ENCODE assay signal across 23 cellular contexts in the genomic region with DNA sequence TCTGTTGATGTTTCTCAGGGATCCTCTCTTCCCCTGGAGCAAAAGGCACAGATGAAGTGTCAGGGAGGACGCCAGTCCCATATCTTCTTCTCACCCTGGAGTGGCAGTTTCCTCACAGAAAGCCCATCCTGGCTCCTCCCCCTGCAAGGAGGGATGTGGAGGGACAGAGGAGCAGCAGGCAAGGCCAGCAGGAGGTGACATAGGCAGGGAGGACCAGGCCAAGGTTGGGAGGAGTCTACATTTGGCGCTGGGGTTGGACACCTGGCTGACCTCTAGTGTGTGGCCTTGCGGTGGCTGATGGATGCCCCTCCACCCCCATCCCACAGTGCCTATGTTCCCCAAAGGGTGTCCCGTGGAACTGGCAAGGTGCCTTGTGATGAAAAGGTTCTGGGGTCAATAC.
DNase-seq lines count a peak whose midpoint lies in the region; ATAC-seq, FAIRE-seq and TF ChIP-seq lines count a peak whose summit lies in the region.
"Had no signal": no experiment of that assay in that cellular context is flagged by ENCODE, and none has a peak within 500 bp of the region (broad histone marks: within the 10 kb centered on the region; RNA-seq: fewer than 3 reads in every experiment).

No MANE protein-coding gene starts in this region.

- no peak for ATAC-seq in IMR-90 (ENCODE audit: low read depth)

- no peaks in the 10 kb centered on the region for H3K27me3 ChIP-seq in IMR-90 (ENCODE audit: control insufficient read depth, insufficient read depth, low read length)
- H3K27me3 ChIP-seq: BLaER1 treated with 17β-estradiol and CSF1 and Interleukin-3, amounts not matched to agents 10 nM and 100 nM had no signal

- no peak overlapping the region for H2BK20ac ChIP-seq in IMR-90 (ENCODE audit: low read depth, low read length)

- intact Hi-C loops in IMR-90 (cut with micrococcal nuclease): no loop called here
- intact Hi-C loops in posterior cingulate gyrus (cut with DNase I): no loop called here
- intact Hi-C loops in activated CD4-positive, alpha-beta memory T cell treated with anti-CD3 and anti-CD28 coated beads for 36 hours (cut with micrococcal nuclease): no loop called here

- H3K23ac ChIP-seq in IMR-90 (ENCODE audit: low read depth, low read length): peak overlapping the region; percentile 49; the same call in 1 of the 2 replicates

- no peak overlapping the region for H3K4ac ChIP-seq in IMR-90 (ENCODE audit: low read depth, low read length)

- no peak overlapping the region for H3K27ac Mint-ChIP-seq in activated CD4-positive, alpha-beta memory T cell treated with anti-CD3 and anti-CD28 coated beads for 36 hours

- H2BK15ac ChIP-seq in IMR-90 (ENCODE audit: low read depth, low read length): no peak overlapping the region

- no peak overlapping the region for H3K56ac ChIP-seq in IMR-90 (ENCODE audit: extremely low read depth, insufficient read depth, low read length)

- no peak overlapping the region for H2AFZ ChIP-seq in IMR-90 (replicated peaks; ENCODE audit: low read length, poor library complexity)

- H3K4me1 Mint-ChIP-seq in activated CD4-positive, alpha-beta memory T cell treated with anti-CD3 and anti-CD28 coated beads for 36 hours (ENCODE audit: low read depth): no peaks in the 10 kb centered on the region
- H3K4me1 Mint-ChIP-seq: CD4-positive, alpha-beta memory T cell had no signal

- H4K91ac ChIP-seq in IMR-90 (ENCODE audit: insufficient read depth, low read depth, low read length): no peak overlapping the region

- H3K9me3 Mint-ChIP-seq in activated CD4-positive, alpha-beta memory T cell treated with anti-CD3 and anti-CD28 coated beads for 36 hours: no peaks in the 10 kb centered on the region

- H4K20me1 ChIP-seq in IMR-90 (ENCODE audit: insufficient read depth, low read length): no peaks in the 10 kb centered on the region
- H4K20me1 ChIP-seq: BLaER1 treated with 17β-estradiol and CSF1 and Interleukin-3, amounts not matched to agents 10 nM and 100 nM had no signal

- no TSS peak for BruUV-seq in IMR-90 (replicated peaks; lab: Mats Ljungman, UMichigan)

- H2BK120ac ChIP-seq in IMR-90 (ENCODE audit: low read depth, low read length): no peak overlapping the region

- FAIRE-seq in urothelium cell line (lab: Jason Lieb, UNC): peak; percentile 35
- FAIRE-seq: GM12878, RCC 7860 had no signal

- POLR2A ChIA-PET in IMR-90 (lab: Charles Lee; ENCODE audit: unreplicated experiment): interaction anchor here (0.6 kb wide), 1 partner anchor 12 kb away, joined by 5 read pairs; no protein-coding TSS in a partner anchor
- POLR2A ChIA-PET in activated CD4-positive, alpha-beta memory T cell treated with anti-CD3 and anti-CD28 coated beads for 36 hours (lab: Charles Lee): no interaction called here

- CTCF ChIA-PET in IMR-90 (lab: Yijun Ruan, JAX): no interaction called here
- CTCF ChIA-PET in activated CD4-positive, alpha-beta memory T cell treated with anti-CD3 and anti-CD28 coated beads for 36 hours (lab: Charles Lee): no interaction called here

- no CpG with 5 or more reads among the region's 4 CpGs for WGBS in IMR-90 (ENCODE audit: extremely low coverage in 2 of 2, insufficient read length in 1 of 2), 2 experiments

- peak overlapping the region; percentile 59; the same call in 1 of the 2 replicates for H2AK5ac ChIP-seq in IMR-90 (ENCODE audit: low read depth, low read length)

- no peak overlapping the region for H3K14ac ChIP-seq in IMR-90 (replicated peaks; ENCODE audit: low read depth, low read length)

- H3K79me1 ChIP-seq in IMR-90 (ENCODE audit: low read depth in 1 of 2, low read length in 2 of 2): no peaks in the 10 kb centered on the region

- H3K18ac ChIP-seq in IMR-90 (ENCODE audit: low read depth, low read length): no peak overlapping the region

- H3K4me1 ChIP-seq in IMR-90 (ENCODE audit: control insufficient read depth, insufficient read depth, low read length): no peaks in the 10 kb centered on the region
- H3K4me1 ChIP-seq: HAP-1 had no signal

- no peak overlapping the region for H4K5ac ChIP-seq in IMR-90 (ENCODE audit: low read depth, low read length)

- no peak overlapping the region for H3K4me3 Mint-ChIP-seq in activated CD4-positive, alpha-beta memory T cell treated with anti-CD3 and anti-CD28 coated beads for 36 hours
- H3K4me3 Mint-ChIP-seq: CD4-positive, alpha-beta memory T cell had no signal

- no peak overlapping the region for H3K27ac ChIP-seq in IMR-90 (ENCODE audit: insufficient read depth, low read length)
- H3K27ac ChIP-seq: BLaER1 treated with 17β-estradiol and CSF1 and Interleukin-3, amounts not matched to agents 10 nM and 100 nM had no signal

- H3K9me3 ChIP-seq in IMR-90 (ENCODE audit: control insufficient read depth, insufficient read depth, low read length): no peaks in the 10 kb centered on the region
- H3K9me3 ChIP-seq: BLaER1 treated with 17β-estradiol and CSF1 and Interleukin-3, amounts not matched to agents 10 nM and 100 nM; Caco-2; HAP-1 had no signal

- TF ChIP-seq RAD21 in IMR-90 (IDR thresholded peaks at IDR 0.05; ENCODE audit: low read length): no peak

- no peak overlapping the region for H3K4me2 ChIP-seq in IMR-90 (ENCODE audit: low read depth, low read length)
- H3K4me2 ChIP-seq: BLaER1 treated with 17β-estradiol and CSF1 and Interleukin-3, amounts not matched to agents 10 nM and 100 nM had no signal

- no peak overlapping the region for H2BK5ac ChIP-seq in IMR-90 (ENCODE audit: low read depth, low read length, poor library complexity, severe bottlenecking)

- in situ Hi-C loops in IMR-90 (cut with MboI; ENCODE audit: low sequenced_read_pairs): no loop called here

- H4K8ac ChIP-seq in IMR-90 (ENCODE audit: low read depth in 2 of 2, low read length in 2 of 2): no peak overlapping the region

- TF ChIP-seq CTCF in IMR-90 (conservative IDR thresholded peaks at IDR 0.05; ENCODE audit: low read depth, low read length): no peak

- dilution Hi-C loops in IMR-90 (cut with HindIII; ENCODE audit: low sequenced_read_pairs, unreplicated experiment): no loop called here

- H3K27me3 Mint-ChIP-seq in activated CD4-positive, alpha-beta memory T cell treated with anti-CD3 and anti-CD28 coated beads for 36 hours: no peaks in the 10 kb centered on the region

- no peaks in the 10 kb centered on the region for H3K36me3 Mint-ChIP-seq in activated CD4-positive, alpha-beta memory T cell treated with anti-CD3 and anti-CD28 coated beads for 36 hours
- H3K36me3 Mint-ChIP-seq: CD4-positive, alpha-beta memory T cell had no signal

- DNase-seq in IMR-90: no peak
- DNase-seq in RPMI8226: peak; percentile 39
- peak; percentile 27 for DNase-seq in iPS-NIHi11 (ENCODE audit: low spot score)
- DNase-seq in urothelium cell line (ENCODE audit: low spot score): no peak
- no peak for DNase-seq in posterior cingulate gyrus
- no peak for DNase-seq in activated CD4-positive, alpha-beta memory T cell treated with anti-CD3 and anti-CD28 coated beads for 36 hours
- DNase-seq in islet precursor cell: no peak
- no peak for DNase-seq in NK-92 treated with Interleukin-12 subunit alpha and Interleukin-12 subunit beta, amount 100 ng/mL, for 24 hours (lab: John Stamatoyannopoulos, UW)
- DNase-seq: Caco-2; CD4-positive, alpha-beta memory T cell; DMS 273 treated with DMSO at 0.1 percent for 48 hours; DMS79 treated with DMSO at 0.1 percent for 48 hours; NCI-H1092; NCI-H1436; NCI-H187 treated with DMSO at 0.1 percent for 48 hours; NCI-H2107; NCI-H226; NCI-H510A treated with DMSO at 0.1 percent for 48 hours; NCI-H748 treated with DMSO at 0.1 percent for 48 hours had no signal

- H3K4me3 ChIP-seq in IMR-90 (ENCODE audit: insufficient read depth, low read depth, low read length): no peak overlapping the region
- H3K4me3 ChIP-seq: BLaER1 treated with 17β-estradiol and CSF1 and Interleukin-3, amounts not matched to agents 10 nM and 100 nM; GM12878; HAP-1 had no signal

- no peak overlapping the region for H3K9ac ChIP-seq in IMR-90 (ENCODE audit: low read depth, low read length)

- TF ChIP-seq POLR2A in IMR-90 (IDR thresholded peaks at IDR 0.05; ENCODE audit: low read depth, low read length): no peak

- no peaks in the 10 kb centered on the region for H3K36me3 ChIP-seq in IMR-90 (ENCODE audit: control insufficient read depth, insufficient read depth, low read length)
- H3K36me3 ChIP-seq: BLaER1 treated with 17β-estradiol and CSF1 and Interleukin-3, amounts not matched to agents 10 nM and 100 nM; HAP-1 had no signal

- H2AK9ac ChIP-seq in IMR-90 (replicated peaks; ENCODE audit: low read depth, low read length, poor library complexity): peak overlapping the region; percentile 28

- peaks cover 4% of the 10 kb centered on the region; the same call in 1 of the 2 replicates for H3K9me1 ChIP-seq in IMR-90 (ENCODE audit: insufficient read depth, low read length)

TF ChIP-seq in IMR-90, 13 proteins besides CTCF, POLR2A, EP300 and RAD21 (continues in another document):
- no peak for TF ChIP-seq FOS (IDR thresholded peaks at IDR 0.05; ENCODE audit: low read depth, low read length)
- no peak for TF ChIP-seq MAZ (IDR thresholded peaks at IDR 0.05; ENCODE audit: borderline replicate concordance, low read depth, low read length)
- TF ChIP-seq RCOR1 (IDR thresholded peaks at IDR 0.05; ENCODE audit: insufficient replicate concordance, low read length): no peak
- TF ChIP-seq ELK1 (IDR thresholded peaks at IDR 0.05; ENCODE audit: borderline replicate concordance, low read depth, low read length): no peak
- no peak for TF ChIP-seq SMC3 (IDR thresholded peaks at IDR 0.05; ENCODE audit: low read depth, low read length)
- no peak for TF ChIP-seq RFX5 (IDR thresholded peaks at IDR 0.05; ENCODE audit: low read depth, low read length)
- TF ChIP-seq NFE2L2 (IDR thresholded peaks at IDR 0.05; ENCODE audit: low read depth, low read length): no peak
- TF ChIP-seq BHLHE40 (IDR thresholded peaks at IDR 0.05; ENCODE audit: low read depth, low read length): no peak
- TF ChIP-seq MXI1 (IDR thresholded peaks at IDR 0.05; ENCODE audit: borderline replicate concordance, low read depth, low read length): no peak
- no peak for TF ChIP-seq MAFK (IDR thresholded peaks at IDR 0.05; ENCODE audit: low read depth, low read length)

Comparison
In these comparisons a context has a peak if more than half of its experiments do, and no peak if none do; other contexts are left out.
1. DNase-seq: peak in RPMI8226 (single experiment) and iPS-NIHi11 (single experiment); none in IMR-90 (single experiment), urothelium cell line (single experiment), posterior cingulate gyrus (0 of 10), activated CD4-positive, alpha-beta memory T cell treated with anti-CD3 and anti-CD28 coated beads for 36 hours (single experiment), islet precursor cell (single experiment) and NK-92 treated with Interleukin-12 subunit alpha and Interleukin-12 subunit beta, amount 100 ng/mL, for 24 hours (single experiment).